In genomic region chr7:157272351-157273207, GRCh38 we compare ENCODE assay signal across 10 cellular contexts.
DNase-seq lines count a peak whose midpoint lies in the region; ATAC-seq and TF ChIP-seq lines count a peak whose summit lies in the region.
"Had no signal": no experiment of that assay in that cellular context is flagged by ENCODE, and none has a peak within 500 bp of the region (broad histone marks: within the 10 kb centered on the region; RNA-seq: fewer than 3 reads in every experiment).

No MANE protein-coding gene starts in this region.

- no peak for TF ChIP-seq CTCF in left ventricle myocardium inferior (IDR thresholded peaks at IDR 0.05; ENCODE audit: borderline replicate concordance)
- no peak for TF ChIP-seq CTCF in dorsolateral prefrontal cortex (IDR thresholded peaks at IDR 0.05 in 54 of 56, conservative IDR thresholded peaks at IDR 0.05 in 2 of 56; ENCODE audit: low read depth in 1 of 56, partially characterized antibody in 56 of 56)
- TF ChIP-seq CTCF in osteocyte (IDR thresholded peaks at IDR 0.05): no peak

- H3K36me3 Mint-ChIP-seq in osteocyte (ENCODE audit: unreplicated experiment): peaks cover 28% of the 10 kb centered on the region
- H3K36me3 Mint-ChIP-seq in activated T-helper 2 cell treated with anti-CD3 and anti-CD28 coated beads, Interferon-gamma antibody, Interleukin-2, Interleukin-4, amounts not matched to agents 10 μg/mL and 5 μg/mL and 100 μg/mL, durations not matched to agents 14 hours and 24 hours and 36 hours (ENCODE audit: low read depth): peaks cover 33% of the 10 kb centered on the region

- H3K4me3 ChIP-seq in left ventricle myocardium inferior: peak overlapping the region; percentile 9
- H3K4me3 ChIP-seq in dorsolateral prefrontal cortex: no peak overlapping the region
- H3K4me3 ChIP-seq in aorta (ENCODE audit: low read length in 2 of 2): no peak overlapping the region

- DNase-seq in left ventricle myocardium inferior (no peak), cardiac septum (ENCODE audit: low spot score) (no peak), dorsolateral prefrontal cortex (peak in 3 of 10 donors; percentile 22 to 41 (median 35)), osteocyte (ENCODE audit: extremely low spot score, unreplicated experiment) (no peak), aorta (peak in 1 of 2 donors; percentile 71), NOMO-1 treated with dmso at 0.1 percent for 144 hours (lab: John Stamatoyannopoulos, UW; ENCODE audit: unreplicated experiment) (no peak)
- no peak for DNase-seq in activated T-helper 2 cell treated with anti-CD3 and anti-CD28 coated beads, Interferon-gamma antibody, Interleukin-2, Interleukin-4, amounts not matched to agents 10 μg/mL and 5 μg/mL and 100 μg/mL, durations not matched to agents 14 hours and 24 hours and 36 hours (ENCODE audit: low spot score)

- H3K4me1 ChIP-seq in left ventricle myocardium inferior: peaks cover 36% of the 10 kb centered on the region
- H3K4me1 ChIP-seq in aorta (ENCODE audit: control insufficient read depth in 1 of 2, insufficient read depth in 2 of 2, low read length in 2 of 2): peaks cover 0 to 4% of the 10 kb centered on the region in 2 donors

- H3K9me3 ChIP-seq in left ventricle myocardium inferior (replicated peaks): no peaks in the 10 kb centered on the region
- H3K9me3 ChIP-seq in aorta (ENCODE audit: control insufficient read depth, low read length): no peaks in the 10 kb centered on the region

- peaks cover 25% of the 10 kb centered on the region for H3K36me3 ChIP-seq in left ventricle myocardium inferior
- H3K36me3 ChIP-seq in aorta (ENCODE audit: control insufficient read depth in 1 of 2, insufficient read depth in 2 of 2, low read length in 1 of 2): peaks cover 0 to 3% of the 10 kb centered on the region in 2 donors

- H3K27ac ChIP-seq in left ventricle myocardium inferior (replicated peaks) (peak overlapping the region; percentile 63), dorsolateral prefrontal cortex (peak overlapping the region in 39 of 59 donors; percentile 6 to 80 (median 56)), aorta (ENCODE audit: low read depth in 1 of 2, low read length in 2 of 2) (peak overlapping the region; percentile 79 to 95)

- H3K27ac Mint-ChIP-seq in osteocyte (ENCODE audit: unreplicated experiment): peak overlapping the region; percentile 85
- H3K27ac Mint-ChIP-seq in activated T-helper 2 cell treated with anti-CD3 and anti-CD28 coated beads, Interferon-gamma antibody, Interleukin-2, Interleukin-4, amounts not matched to agents 10 μg/mL and 5 μg/mL and 100 μg/mL, durations not matched to agents 14 hours and 24 hours and 36 hours: no peak overlapping the region
- H3K27ac Mint-ChIP-seq: activated CD4-positive, alpha-beta T cell treated with anti-CD3 and anti-CD28 coated beads, Interleukin-2, amount 10 ng/mL, durations not matched to agents 7 days and 5 days had no signal

- H3K4me1 Mint-ChIP-seq in osteocyte (ENCODE audit: unreplicated experiment): peaks cover 41% of the 10 kb centered on the region
- H3K4me1 Mint-ChIP-seq in activated T-helper 2 cell treated with anti-CD3 and anti-CD28 coated beads, Interferon-gamma antibody, Interleukin-2, Interleukin-4, amounts not matched to agents 10 μg/mL and 5 μg/mL and 100 μg/mL, durations not matched to agents 14 hours and 24 hours and 36 hours (ENCODE audit: low read depth): peaks cover 18% of the 10 kb centered on the region

- no peak overlapping the region for H3K4me3 Mint-ChIP-seq in osteocyte (ENCODE audit: unreplicated experiment)
- H3K4me3 Mint-ChIP-seq in activated T-helper 2 cell treated with anti-CD3 and anti-CD28 coated beads, Interferon-gamma antibody, Interleukin-2, Interleukin-4, amounts not matched to agents 10 μg/mL and 5 μg/mL and 100 μg/mL, durations not matched to agents 14 hours and 24 hours and 36 hours (ENCODE audit: low read depth): no peak overlapping the region
- H3K4me3 Mint-ChIP-seq: activated CD4-positive, alpha-beta T cell treated with anti-CD3 and anti-CD28 coated beads, Interleukin-2, amount 10 ng/mL, durations not matched to agents 7 days and 5 days; nephron had no signal

- no peaks in the 10 kb centered on the region for H3K27me3 Mint-ChIP-seq in osteocyte (ENCODE audit: unreplicated experiment)
- H3K27me3 Mint-ChIP-seq in activated T-helper 2 cell treated with anti-CD3 and anti-CD28 coated beads, Interferon-gamma antibody, Interleukin-2, Interleukin-4, amounts not matched to agents 10 μg/mL and 5 μg/mL and 100 μg/mL, durations not matched to agents 14 hours and 24 hours and 36 hours (ENCODE audit: low read depth): no peaks in the 10 kb centered on the region
- H3K27me3 Mint-ChIP-seq: activated CD4-positive, alpha-beta T cell treated with anti-CD3 and anti-CD28 coated beads, Interleukin-2, amount 10 ng/mL, durations not matched to agents 7 days and 5 days had no signal

- H3K9me3 Mint-ChIP-seq in osteocyte (ENCODE audit: unreplicated experiment): no peaks in the 10 kb centered on the region
- no peaks in the 10 kb centered on the region for H3K9me3 Mint-ChIP-seq in activated T-helper 2 cell treated with anti-CD3 and anti-CD28 coated beads, Interferon-gamma antibody, Interleukin-2, Interleukin-4, amounts not matched to agents 10 μg/mL and 5 μg/mL and 100 μg/mL, durations not matched to agents 14 hours and 24 hours and 36 hours
- H3K9me3 Mint-ChIP-seq: activated CD4-positive, alpha-beta T cell treated with anti-CD3 and anti-CD28 coated beads, Interleukin-2, amount 10 ng/mL, durations not matched to agents 7 days and 5 days; nephron had no signal

- 66 to 72% methylated on average over 24 of the region's 24 CpGs for WGBS in aorta, 2 donors

- no peak for ATAC-seq in aorta (ENCODE audit: low FRiP score)
- ATAC-seq in HG03045 (IDR thresholded peaks at IDR 0.05; ENCODE audit: unreplicated experiment): no peak

- intact Hi-C loops in left ventricle myocardium inferior (cut with micrococcal nuclease) (no loop called here), cardiac septum (cut with DNase I) (loop anchor here (10.0 kb wide), 1 partner anchor 308 kb away; no protein-coding TSS in a partner anchor), dorsolateral prefrontal cortex (cut with DNase I) (loop anchor here in 1 of 2 donors (5.0 kb wide), 1 partner anchor 65 kb away; the partner anchor contains the start of gene DNAJB6), aorta (cut with DNase I) (loop anchor here (2.0 to 5.0 kb wide), 4 partner anchors 115 to 325 kb away; partner anchors contain the start of genes NOM1 (in 1 of the 2) and UBE3C (in 1 of the 2))
- intact Hi-C loops in activated T-helper 2 cell treated with anti-CD3 and anti-CD28 coated beads, Interferon-gamma antibody, Interleukin-2, Interleukin-4, amounts not matched to agents 10 μg/mL and 5 μg/mL and 100 μg/mL, durations not matched to agents 14 hours and 24 hours and 36 hours (cut with micrococcal nuclease): loop anchor here (2.0 kb wide), 1 partner anchor 68 kb away; no protein-coding TSS in a partner anchor

- H3K27me3 ChIP-seq in left ventricle myocardium inferior (ENCODE audit: low read depth) (no peaks in the 10 kb centered on the region), dorsolateral prefrontal cortex (peaks cover 0 to under 1% (median 0%) of the 10 kb centered on the region in 45 donors), aorta (ENCODE audit: control insufficient read depth in 1 of 2, insufficient read depth in 2 of 2, low read length in 1 of 2) (no peaks in the 10 kb centered on the region)
